ENCODE assay signal across 14 cellular contexts in genomic region chr5:109412981-109413402, GRCh38. TPM values are rescaled to one million over a fixed set of nuclear protein-coding genes. Genes with fewer than 3 reads are reported as not detected.
DNase-seq lines count a peak whose midpoint lies in the region; ATAC-seq and TF ChIP-seq lines count a peak whose summit lies in the region.
"Had no signal": no experiment of that assay in that cellular context is flagged by ENCODE, and none has a peak within 500 bp of the region (broad histone marks: within the 10 kb centered on the region; RNA-seq: fewer than 3 reads in every experiment).

No MANE protein-coding gene starts in this region.

- H3K9ac ChIP-seq in HUES64 (ENCODE audit: low read depth, low read length) (peak overlapping the region; percentile 17; the same call in 1 of the 2 replicates), neural cell (ENCODE audit: low read length) (no peak overlapping the region)

- ATAC-seq in GM18907 (IDR thresholded peaks at IDR 0.05; ENCODE audit: unreplicated experiment), result no peak
- no peak for ATAC-seq in CD4-positive, alpha-beta T cell (ENCODE audit: poor library complexity)

- 20% methylated on average over 1 of the region's 1 CpG for WGBS in HUES64

- peak overlapping the region; percentile 51 for H3K27ac Mint-ChIP-seq in chondrocyte (ENCODE audit: unreplicated experiment)
- H3K27ac Mint-ChIP-seq in CD4-positive, alpha-beta T cell, result no peak overlapping the region
- H3K27ac Mint-ChIP-seq: activated CD4-positive, alpha-beta memory T cell treated with anti-CD3 and anti-CD28 coated beads for 36 hours; activated naive CD8-positive, alpha-beta T cell treated with anti-CD3 and anti-CD28 coated beads for 36 hours had no signal

- CTCF ChIA-PET in A673 (lab: Charles Lee), result no interaction called here
- CTCF ChIA-PET in CD4-positive, alpha-beta T cell (lab: Charles Lee), result no interaction called here

- H3K9me3 ChIP-seq in A673 (ENCODE audit: low read depth, low read length, poor library complexity, severe bottlenecking) (peaks cover 9% of the 10 kb centered on the region), HUES64 (ENCODE audit: insufficient read depth, low read depth, low read length) (peaks cover 4% of the 10 kb centered on the region; the same call in 1 of the 2 replicates), neural cell (ENCODE audit: low read length) (peaks cover 3% of the 10 kb centered on the region)
- no peaks in the 10 kb centered on the region for H3K9me3 ChIP-seq in CD4-positive, alpha-beta T cell (ENCODE audit: control insufficient read depth, low read length)
- H3K9me3 ChIP-seq: neutrophil, SJSA1 had no signal

- H4K20me1 ChIP-seq in neural cell (ENCODE audit: insufficient read depth), result no peaks in the 10 kb centered on the region

- H3K27me3 Mint-ChIP-seq in chondrocyte (ENCODE audit: low read depth), result no peaks in the 10 kb centered on the region
- no peaks in the 10 kb centered on the region for H3K27me3 Mint-ChIP-seq in CD4-positive, alpha-beta T cell
- H3K27me3 Mint-ChIP-seq: activated CD4-positive, alpha-beta memory T cell treated with anti-CD3 and anti-CD28 coated beads for 36 hours; activated naive CD8-positive, alpha-beta T cell treated with anti-CD3 and anti-CD28 coated beads for 36 hours had no signal

- H3K4me3 ChIP-seq in A673 (ENCODE audit: low read depth, low read length, poor library complexity, severe bottlenecking), result no peak overlapping the region
- H3K4me3 ChIP-seq in HUES64 (ENCODE audit: low read length), result no peak overlapping the region
- no peak overlapping the region for H3K4me3 ChIP-seq in neural cell (ENCODE audit: low read length)
- no peak overlapping the region for H3K4me3 ChIP-seq in H7 (ENCODE audit: insufficient read depth, low read depth, low read length)
- H3K4me3 ChIP-seq: SJSA1 had no signal

- no peak overlapping the region for H3K4me3 Mint-ChIP-seq in chondrocyte (ENCODE audit: unreplicated experiment)
- H3K4me3 Mint-ChIP-seq in CD4-positive, alpha-beta T cell, result no peak overlapping the region
- H3K4me3 Mint-ChIP-seq: activated CD4-positive, alpha-beta memory T cell treated with anti-CD3 and anti-CD28 coated beads for 36 hours; activated naive CD8-positive, alpha-beta T cell treated with anti-CD3 and anti-CD28 coated beads for 36 hours had no signal

- TF ChIP-seq CTCF in A673 (conservative IDR thresholded peaks at IDR 0.05; ENCODE audit: low read depth, low read length), result no peak
- no peak for TF ChIP-seq CTCF in chondrocyte (IDR thresholded peaks at IDR 0.05)
- no peak for TF ChIP-seq CTCF in neural cell (IDR thresholded peaks at IDR 0.05; ENCODE audit: poor library complexity, severe bottlenecking)
- TF ChIP-seq CTCF in CD4-positive, alpha-beta T cell (IDR thresholded peaks at IDR 0.05), result no peak

- peaks cover 11% of the 10 kb centered on the region for H3K79me2 ChIP-seq in neural cell (replicated peaks; ENCODE audit: insufficient read depth, low read length)

- H3K4me1 Mint-ChIP-seq in chondrocyte (ENCODE audit: low read depth), result peaks cover 31% of the 10 kb centered on the region
- H3K4me1 Mint-ChIP-seq in CD4-positive, alpha-beta T cell (ENCODE audit: low read depth), result peaks cover 22% of the 10 kb centered on the region

- no peaks in the 10 kb centered on the region for H3K36me3 ChIP-seq in A673 (ENCODE audit: insufficient read depth, low read length, poor library complexity, severe bottlenecking)
- no peaks in the 10 kb centered on the region for H3K36me3 ChIP-seq in HUES64 (ENCODE audit: insufficient read depth, low read length)
- no peaks in the 10 kb centered on the region for H3K36me3 ChIP-seq in neural cell (ENCODE audit: insufficient read depth, low read length)
- H3K36me3 ChIP-seq in H7 (replicated peaks; ENCODE audit: control insufficient read depth, insufficient read depth, low read length), result no peaks in the 10 kb centered on the region
- H3K36me3 ChIP-seq: neutrophil had no signal

- no peaks in the 10 kb centered on the region for H3K27me3 ChIP-seq in A673 (replicated peaks; ENCODE audit: insufficient read depth, low read depth, low read length, poor library complexity)
- H3K27me3 ChIP-seq in HUES64 (ENCODE audit: insufficient read depth, low read length), result no peaks in the 10 kb centered on the region
- H3K27me3 ChIP-seq in neural cell (ENCODE audit: insufficient read depth, low read depth, low read length), result no peaks in the 10 kb centered on the region
- H3K27me3 ChIP-seq in H7 (ENCODE audit: control insufficient read depth, insufficient read depth, low read length), result no peaks in the 10 kb centered on the region
- no peaks in the 10 kb centered on the region for H3K27me3 ChIP-seq in CD4-positive, alpha-beta T cell (ENCODE audit: control insufficient read depth, insufficient read depth, low read length)
- H3K27me3 ChIP-seq: neutrophil, SJSA1 had no signal

- TF ChIP-seq RAD21 in neural cell (conservative IDR thresholded peaks at IDR 0.05), result no peak

- H2AFZ ChIP-seq in neural cell (ENCODE audit: low read depth, low read length), result no peak overlapping the region

- DNase-seq in A673 (ENCODE audit: low spot score), result no peak
- DNase-seq in chondrocyte (ENCODE audit: low spot score), result no peak
- DNase-seq in H7, result no peak
- no peak for DNase-seq in SW480 (ENCODE audit: low spot score)
- DNase-seq in CD4-positive, alpha-beta T cell, result no peak
- DNase-seq: activated CD4-positive, alpha-beta memory T cell treated with anti-CD3 and anti-CD28 coated beads for 36 hours; activated naive CD8-positive, alpha-beta T cell treated with anti-CD3 and anti-CD28 coated beads for 36 hours; effector memory CD4-positive, alpha-beta T cell; NCI-H2029 treated with DMSO at 0.1 percent for 48 hours had no signal

- no peak overlapping the region for H3K4me2 ChIP-seq in neural cell (ENCODE audit: low read length)

- POLR2A ChIA-PET in A673 (lab: Charles Lee; ENCODE audit: low non-redundant PET), result no interaction called here
- POLR2A ChIA-PET in CD4-positive, alpha-beta T cell (lab: Charles Lee), result no interaction called here

- TF ChIP-seq EP300 in neural cell (conservative IDR thresholded peaks at IDR 0.05; ENCODE audit: poor library complexity, severe bottlenecking), result no peak

- no peaks in the 10 kb centered on the region for H3F3A ChIP-seq in neural cell (ENCODE audit: insufficient read depth, low read length, poor library complexity, severe bottlenecking)

- intact Hi-C loops in A673 (cut with micrococcal nuclease; ENCODE audit: unreplicated experiment), result no loop called here
- intact Hi-C loops in CD4-positive, alpha-beta T cell (cut with DNase I, micrococcal nuclease), result loop anchor here (2.0 to 10.0 kb wide), 3 partner anchors 1030 to 1682 kb away; partner anchors contain the start of genes FBXL17 (in 1 of the 2), SLC25A46 (in 1 of the 2) and WDR36 (in 1 of the 2)

- peaks cover 14% of the 10 kb centered on the region for H3K9me3 Mint-ChIP-seq in chondrocyte (ENCODE audit: low read depth)
- H3K9me3 Mint-ChIP-seq in CD4-positive, alpha-beta T cell, result peaks cover 9% of the 10 kb centered on the region

- no peaks in the 10 kb centered on the region for H3K9me2 ChIP-seq in neural cell (ENCODE audit: insufficient read depth, low read length)

- peak overlapping the region; percentile 43 for H3K27ac ChIP-seq in A673 (ENCODE audit: low read depth, low read length, poor library complexity, severe bottlenecking)
- peak overlapping the region; percentile 81 for H3K27ac ChIP-seq in HUES64 (ENCODE audit: low read depth, low read length)
- peak overlapping the region; percentile 42 for H3K27ac ChIP-seq in neural cell (ENCODE audit: low read length)
- H3K27ac ChIP-seq in CD4-positive, alpha-beta T cell (ENCODE audit: low read depth, low read length), result no peak overlapping the region
- H3K27ac ChIP-seq: neutrophil, SJSA1 had no signal

- peaks cover 3% of the 10 kb centered on the region for H3K36me3 Mint-ChIP-seq in chondrocyte (ENCODE audit: low read depth)
- peaks cover 27% of the 10 kb centered on the region for H3K36me3 Mint-ChIP-seq in CD4-positive, alpha-beta T cell (ENCODE audit: low read depth)

- H3K4me1 ChIP-seq in A673 (ENCODE audit: insufficient read depth, low read length, poor library complexity, severe bottlenecking) (peaks cover 6% of the 10 kb centered on the region), HUES64 (ENCODE audit: insufficient read depth, low read length) (peaks cover 30% of the 10 kb centered on the region)

- BruUV-seq in A673 (replicated peaks; lab: Mats Ljungman, UMichigan), result no TSS peak

TF ChIP-seq in neural cell, 6 proteins besides CTCF, POLR2A, EP300 and RAD21 (continues in another document):
- TF ChIP-seq REST (IDR thresholded peaks at IDR 0.05; ENCODE audit: borderline replicate concordance), result no peak
- TF ChIP-seq POLR2AphosphoS5 (IDR thresholded peaks at IDR 0.05), result no peak
- no peak for TF ChIP-seq TAF1 (IDR thresholded peaks at IDR 0.05; ENCODE audit: low read depth)
- TF ChIP-seq EZH2 (IDR thresholded peaks at IDR 0.05; ENCODE audit: borderline replicate concordance, insufficient read depth, low read length, poor library complexity, severe bottlenecking), result no peak

RNA-seq across cellular contexts. Expression of gene PJA2, which starts 3.2 kb away (rescaled TPM):
- total RNA-seq in A673 (2021) (47.3 and 55.2 TPM in 2 replicates), chondrocyte (106 to 110 TPM (median 107 TPM) in 3 replicates)
- polyA plus RNA-seq in HUES64 (2013, experiment 1 of 2), result 31.3 TPM
- polyA plus RNA-seq in HUES64 (2013, experiment 2 of 2), result 39.2 TPM
- 127 and 142 TPM in 2 replicates for polyA plus RNA-seq in neural cell
- 275 and 324 TPM in 2 replicates for polyA minus RNA-seq in neural cell
- 48.0 and 77.1 TPM in 2 replicates for total RNA-seq in H7 (2014; rRNA removed; shearing (Covaris generic))
- total RNA-seq in CD4-positive, alpha-beta T cell, result 10 to 100 TPM; 88.8 to 92.9 TPM
